In the genomic region with DNA sequence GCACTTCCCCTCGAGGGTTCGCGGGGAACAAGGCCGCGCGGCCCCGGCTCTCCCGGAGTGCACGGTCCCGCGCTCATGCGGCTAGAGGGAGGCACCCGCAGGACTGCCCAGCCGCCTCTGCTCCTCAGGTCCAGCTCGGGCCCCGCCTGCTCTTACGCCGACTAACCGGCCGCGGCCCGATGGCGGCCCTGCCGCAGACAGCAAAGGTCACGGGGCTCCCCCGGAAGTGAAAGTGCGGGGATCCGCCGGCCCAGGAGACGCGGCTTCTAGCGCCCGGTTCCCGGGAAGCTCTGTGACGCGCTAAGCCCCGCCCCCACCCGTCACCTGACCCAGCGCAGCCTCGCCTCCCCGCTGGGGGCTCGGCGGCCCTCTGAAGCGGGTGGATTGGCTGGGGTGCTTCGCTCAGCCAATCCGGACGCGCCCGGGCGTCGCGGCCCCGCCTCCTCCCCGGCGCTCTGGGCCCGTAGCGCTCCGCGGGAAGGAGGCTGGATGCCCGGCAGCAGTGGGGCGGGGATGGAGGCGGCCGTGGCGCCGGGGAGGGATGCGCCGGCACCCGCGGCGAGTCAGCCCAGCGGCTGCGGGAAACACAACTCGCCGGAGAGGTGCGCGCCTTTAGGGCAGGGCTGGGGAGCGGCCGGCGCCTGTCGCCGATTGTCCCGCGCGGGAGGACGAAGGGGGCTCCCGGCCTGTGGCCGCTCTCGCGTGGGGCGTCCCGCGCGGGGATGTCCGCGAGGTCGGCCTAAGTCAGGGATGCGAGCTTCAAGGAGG, we compare ENCODE assay signal across 1 cellular context.
TF ChIP-seq lines count a peak whose summit lies in the region.

A gene with protein sequence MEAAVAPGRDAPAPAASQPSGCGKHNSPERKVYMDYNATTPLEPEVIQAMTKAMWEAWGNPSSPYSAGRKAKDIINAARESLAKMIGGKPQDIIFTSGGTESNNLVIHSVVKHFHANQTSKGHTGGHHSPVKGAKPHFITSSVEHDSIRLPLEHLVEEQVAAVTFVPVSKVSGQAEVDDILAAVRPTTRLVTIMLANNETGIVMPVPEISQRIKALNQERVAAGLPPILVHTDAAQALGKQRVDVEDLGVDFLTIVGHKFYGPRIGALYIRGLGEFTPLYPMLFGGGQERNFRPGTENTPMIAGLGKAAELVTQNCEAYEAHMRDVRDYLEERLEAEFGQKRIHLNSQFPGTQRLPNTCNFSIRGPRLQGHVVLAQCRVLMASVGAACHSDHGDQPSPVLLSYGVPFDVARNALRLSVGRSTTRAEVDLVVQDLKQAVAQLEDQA (plus strand): TSS at position 460 of the 768 bp plus-strand sequence. CDS start 54 bp downstream, at position 514.

TF ChIP-seq in HepG2, 621 proteins besides CTCF, POLR2A, EP300 and RAD21 (continued from another document and continues in another):
- TF ChIP-seq, protein P1, sequence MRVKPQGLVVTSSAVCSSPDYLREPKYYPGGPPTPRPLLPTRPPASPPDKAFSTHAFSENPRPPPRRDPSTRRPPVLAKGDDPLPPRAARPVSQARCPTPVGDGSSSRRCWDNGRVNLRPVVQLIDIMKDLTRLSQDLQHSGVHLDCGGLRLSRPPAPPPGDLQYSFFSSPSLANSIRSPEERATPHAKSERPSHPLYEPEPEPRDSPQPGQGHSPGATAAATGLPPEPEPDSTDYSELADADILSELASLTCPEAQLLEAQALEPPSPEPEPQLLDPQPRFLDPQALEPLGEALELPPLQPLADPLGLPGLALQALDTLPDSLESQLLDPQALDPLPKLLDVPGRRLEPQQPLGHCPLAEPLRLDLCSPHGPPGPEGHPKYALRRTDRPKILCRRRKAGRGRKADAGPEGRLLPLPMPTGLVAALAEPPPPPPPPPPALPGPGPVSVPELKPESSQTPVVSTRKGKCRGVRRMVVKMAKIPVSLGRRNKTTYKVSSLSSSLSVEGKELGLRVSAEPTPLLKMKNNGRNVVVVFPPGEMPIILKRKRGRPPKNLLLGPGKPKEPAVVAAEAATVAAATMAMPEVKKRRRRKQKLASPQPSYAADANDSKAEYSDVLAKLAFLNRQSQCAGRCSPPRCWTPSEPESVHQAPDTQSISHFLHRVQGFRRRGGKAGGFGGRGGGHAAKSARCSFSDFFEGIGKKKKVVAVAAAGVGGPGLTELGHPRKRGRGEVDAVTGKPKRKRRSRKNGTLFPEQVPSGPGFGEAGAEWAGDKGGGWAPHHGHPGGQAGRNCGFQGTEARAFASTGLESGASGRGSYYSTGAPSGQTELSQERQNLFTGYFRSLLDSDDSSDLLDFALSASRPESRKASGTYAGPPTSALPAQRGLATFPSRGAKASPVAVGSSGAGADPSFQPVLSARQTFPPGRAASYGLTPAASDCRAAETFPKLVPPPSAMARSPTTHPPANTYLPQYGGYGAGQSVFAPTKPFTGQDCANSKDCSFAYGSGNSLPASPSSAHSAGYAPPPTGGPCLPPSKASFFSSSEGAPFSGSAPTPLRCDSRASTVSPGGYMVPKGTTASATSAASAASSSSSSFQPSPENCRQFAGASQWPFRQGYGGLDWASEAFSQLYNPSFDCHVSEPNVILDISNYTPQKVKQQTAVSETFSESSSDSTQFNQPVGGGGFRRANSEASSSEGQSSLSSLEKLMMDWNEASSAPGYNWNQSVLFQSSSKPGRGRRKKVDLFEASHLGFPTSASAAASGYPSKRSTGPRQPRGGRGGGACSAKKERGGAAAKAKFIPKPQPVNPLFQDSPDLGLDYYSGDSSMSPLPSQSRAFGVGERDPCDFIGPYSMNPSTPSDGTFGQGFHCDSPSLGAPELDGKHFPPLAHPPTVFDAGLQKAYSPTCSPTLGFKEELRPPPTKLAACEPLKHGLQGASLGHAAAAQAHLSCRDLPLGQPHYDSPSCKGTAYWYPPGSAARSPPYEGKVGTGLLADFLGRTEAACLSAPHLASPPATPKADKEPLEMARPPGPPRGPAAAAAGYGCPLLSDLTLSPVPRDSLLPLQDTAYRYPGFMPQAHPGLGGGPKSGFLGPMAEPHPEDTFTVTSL (CRISPR knock-in tag; IDR thresholded peaks at IDR 0.05; ENCODE audit: borderline replicate concordance), result peak; percentile 72
- TF ChIP-seq FLYWCH1 (CRISPR knock-in tag; IDR thresholded peaks at IDR 0.05) (no peak; the same call in 1 of the 2 replicates), NFYB (CRISPR knock-in tag; IDR thresholded peaks at IDR 0.05) (peak; percentile 86), ZNF616 (CRISPR knock-in tag; IDR thresholded peaks at IDR 0.05; ENCODE audit: low read depth) (no peak), ETV5 (CRISPR knock-in tag; IDR thresholded peaks at IDR 0.05; ENCODE audit: borderline replicate concordance) (peak; percentile 78), ZNF333 (CRISPR knock-in tag; IDR thresholded peaks at IDR 0.05; ENCODE audit: borderline replicate concordance) (peak; percentile 79; the same call in 1 of the 2 replicates), ZNF124 (CRISPR knock-in tag; IDR thresholded peaks at IDR 0.05) (0 out of 2 replicates have a peak, but pooled peaks have one; percentile 47), ZNF644 (CRISPR knock-in tag; IDR thresholded peaks at IDR 0.05; ENCODE audit: low read depth) (no peak), ZNF557 (CRISPR knock-in tag; IDR thresholded peaks at IDR 0.05) (no peak), ZNF10 (CRISPR knock-in tag; IDR thresholded peaks at IDR 0.05; ENCODE audit: borderline replicate concordance, low read depth) (no peak), CHD4 (IDR thresholded peaks at IDR 0.05; ENCODE audit: borderline replicate concordance, low read length) (no peak), FOXK2 (IDR thresholded peaks at IDR 0.05) (no peak; the same call in 1 of the 2 replicates), SP5 (CRISPR knock-in tag; IDR thresholded peaks at IDR 0.05; ENCODE audit: borderline replicate concordance, low read depth) (no peak), ZNF781 (CRISPR knock-in tag; IDR thresholded peaks at IDR 0.05; ENCODE audit: borderline replicate concordance, not compliant biosample characterization) (no peak), ZNF251 (CRISPR knock-in tag; IDR thresholded peaks at IDR 0.05) (no peak), HNRNPL (IDR thresholded peaks at IDR 0.05; ENCODE audit: low read depth, low read length) (0 out of 2 replicates have a peak, but pooled peaks have one; percentile 33), TBL1XR1 (IDR thresholded peaks at IDR 0.05; ENCODE audit: borderline replicate concordance, low read length, partially characterized antibody) (no peak), HNF4G (IDR thresholded peaks at IDR 0.05; ENCODE audit: borderline replicate concordance, low read depth, low read length) (peak; percentile 28; the same call in 1 of the 2 replicates), HNF4G (CRISPR knock-in tag; IDR thresholded peaks at IDR 0.05; ENCODE audit: borderline replicate concordance, low read depth) (peak; percentile 26; the same call in 1 of the 2 replicates), BHLHE40 (IDR thresholded peaks at IDR 0.05; ENCODE audit: low read length) (peak; percentile 50; the same call in 1 of the 2 replicates), ZNF777 (CRISPR knock-in tag; IDR thresholded peaks at IDR 0.05) (peak; percentile 93), HOXA5 (CRISPR knock-in tag; IDR thresholded peaks at IDR 0.05) (no peak; the same call in 1 of the 2 replicates), ZNF547 (CRISPR knock-in tag; IDR thresholded peaks at IDR 0.05) (peak; percentile 94), SUZ12 (IDR thresholded peaks at IDR 0.05; ENCODE audit: low read depth, low read length) (no peak), ZNF432 (CRISPR knock-in tag; IDR thresholded peaks at IDR 0.05; ENCODE audit: borderline replicate concordance) (no peak; the same call in 1 of the 2 replicates), IRF2 (CRISPR knock-in tag; IDR thresholded peaks at IDR 0.05) (peak; percentile 91), ZBTB42 (CRISPR knock-in tag; IDR thresholded peaks at IDR 0.05) (peak; percentile 90), GLI4 (CRISPR knock-in tag; IDR thresholded peaks at IDR 0.05; ENCODE audit: borderline replicate concordance) (peak; percentile 78; the same call in 1 of the 2 replicates), DMAP1 (CRISPR knock-in tag; IDR thresholded peaks at IDR 0.05) (peak; percentile 89), BRD4 (CRISPR knock-in tag; IDR thresholded peaks at IDR 0.05) (peak; percentile 92), TMF1 (CRISPR knock-in tag; IDR thresholded peaks at IDR 0.05; ENCODE audit: low read depth) (0 out of 2 replicates have a peak, but pooled peaks have one; percentile 39), NCOA5 (CRISPR knock-in tag; IDR thresholded peaks at IDR 0.05) (no peak), SATB2 (CRISPR knock-in tag; IDR thresholded peaks at IDR 0.05) (0 out of 2 replicates have a peak, but pooled peaks have one; percentile 36)
- TF ChIP-seq, protein P2, sequence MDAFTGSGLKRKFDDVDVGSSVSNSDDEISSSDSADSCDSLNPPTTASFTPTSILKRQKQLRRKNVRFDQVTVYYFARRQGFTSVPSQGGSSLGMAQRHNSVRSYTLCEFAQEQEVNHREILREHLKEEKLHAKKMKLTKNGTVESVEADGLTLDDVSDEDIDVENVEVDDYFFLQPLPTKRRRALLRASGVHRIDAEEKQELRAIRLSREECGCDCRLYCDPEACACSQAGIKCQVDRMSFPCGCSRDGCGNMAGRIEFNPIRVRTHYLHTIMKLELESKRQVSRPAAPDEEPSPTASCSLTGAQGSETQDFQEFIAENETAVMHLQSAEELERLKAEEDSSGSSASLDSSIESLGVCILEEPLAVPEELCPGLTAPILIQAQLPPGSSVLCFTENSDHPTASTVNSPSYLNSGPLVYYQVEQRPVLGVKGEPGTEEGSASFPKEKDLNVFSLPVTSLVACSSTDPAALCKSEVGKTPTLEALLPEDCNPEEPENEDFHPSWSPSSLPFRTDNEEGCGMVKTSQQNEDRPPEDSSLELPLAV (CRISPR knock-in tag; conservative IDR thresholded peaks at IDR 0.05; ENCODE audit: low read depth), result no peak
- TF ChIP-seq, protein P3, sequence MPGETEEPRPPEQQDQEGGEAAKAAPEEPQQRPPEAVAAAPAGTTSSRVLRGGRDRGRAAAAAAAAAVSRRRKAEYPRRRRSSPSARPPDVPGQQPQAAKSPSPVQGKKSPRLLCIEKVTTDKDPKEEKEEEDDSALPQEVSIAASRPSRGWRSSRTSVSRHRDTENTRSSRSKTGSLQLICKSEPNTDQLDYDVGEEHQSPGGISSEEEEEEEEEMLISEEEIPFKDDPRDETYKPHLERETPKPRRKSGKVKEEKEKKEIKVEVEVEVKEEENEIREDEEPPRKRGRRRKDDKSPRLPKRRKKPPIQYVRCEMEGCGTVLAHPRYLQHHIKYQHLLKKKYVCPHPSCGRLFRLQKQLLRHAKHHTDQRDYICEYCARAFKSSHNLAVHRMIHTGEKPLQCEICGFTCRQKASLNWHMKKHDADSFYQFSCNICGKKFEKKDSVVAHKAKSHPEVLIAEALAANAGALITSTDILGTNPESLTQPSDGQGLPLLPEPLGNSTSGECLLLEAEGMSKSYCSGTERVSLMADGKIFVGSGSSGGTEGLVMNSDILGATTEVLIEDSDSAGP (CRISPR knock-in tag; IDR thresholded peaks at IDR 0.05; ENCODE audit: borderline replicate concordance), result peak; percentile 96; the same call in 1 of the 2 replicates
- TF ChIP-seq, protein P4, sequence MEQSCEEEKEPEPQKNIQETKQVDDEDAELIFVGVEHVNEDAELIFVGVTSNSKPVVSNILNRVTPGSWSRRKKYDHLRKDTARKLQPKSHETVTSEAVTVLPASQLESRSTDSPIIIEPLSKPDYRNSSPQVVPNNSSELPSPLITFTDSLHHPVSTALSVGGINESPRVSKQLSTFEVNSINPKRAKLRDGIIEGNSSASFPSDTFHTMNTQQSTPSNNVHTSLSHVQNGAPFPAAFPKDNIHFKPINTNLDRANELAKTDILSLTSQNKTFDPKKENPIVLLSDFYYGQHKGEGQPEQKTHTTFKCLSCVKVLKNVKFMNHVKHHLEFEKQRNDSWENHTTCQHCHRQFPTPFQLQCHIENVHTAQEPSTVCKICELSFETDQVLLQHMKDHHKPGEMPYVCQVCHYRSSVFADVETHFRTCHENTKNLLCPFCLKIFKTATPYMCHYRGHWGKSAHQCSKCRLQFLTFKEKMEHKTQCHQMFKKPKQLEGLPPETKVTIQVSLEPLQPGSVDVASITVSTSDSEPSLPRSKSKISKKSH (CRISPR knock-in tag; IDR thresholded peaks at IDR 0.05; ENCODE audit: borderline replicate concordance), result no peak; the same call in 1 of the 2 replicates
- TF ChIP-seq, protein P5, sequence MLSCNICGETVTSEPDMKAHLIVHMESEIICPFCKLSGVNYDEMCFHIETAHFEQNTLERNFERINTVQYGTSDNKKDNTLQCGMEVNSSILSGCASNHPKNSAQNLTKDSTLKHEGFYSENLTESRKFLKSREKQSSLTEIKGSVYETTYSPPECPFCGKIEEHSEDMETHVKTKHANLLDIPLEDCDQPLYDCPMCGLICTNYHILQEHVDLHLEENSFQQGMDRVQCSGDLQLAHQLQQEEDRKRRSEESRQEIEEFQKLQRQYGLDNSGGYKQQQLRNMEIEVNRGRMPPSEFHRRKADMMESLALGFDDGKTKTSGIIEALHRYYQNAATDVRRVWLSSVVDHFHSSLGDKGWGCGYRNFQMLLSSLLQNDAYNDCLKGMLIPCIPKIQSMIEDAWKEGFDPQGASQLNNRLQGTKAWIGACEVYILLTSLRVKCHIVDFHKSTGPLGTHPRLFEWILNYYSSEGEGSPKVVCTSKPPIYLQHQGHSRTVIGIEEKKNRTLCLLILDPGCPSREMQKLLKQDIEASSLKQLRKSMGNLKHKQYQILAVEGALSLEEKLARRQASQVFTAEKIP (CRISPR knock-in tag; IDR thresholded peaks at IDR 0.05; ENCODE audit: borderline replicate concordance), result no peak
- TF ChIP-seq, protein P6, sequence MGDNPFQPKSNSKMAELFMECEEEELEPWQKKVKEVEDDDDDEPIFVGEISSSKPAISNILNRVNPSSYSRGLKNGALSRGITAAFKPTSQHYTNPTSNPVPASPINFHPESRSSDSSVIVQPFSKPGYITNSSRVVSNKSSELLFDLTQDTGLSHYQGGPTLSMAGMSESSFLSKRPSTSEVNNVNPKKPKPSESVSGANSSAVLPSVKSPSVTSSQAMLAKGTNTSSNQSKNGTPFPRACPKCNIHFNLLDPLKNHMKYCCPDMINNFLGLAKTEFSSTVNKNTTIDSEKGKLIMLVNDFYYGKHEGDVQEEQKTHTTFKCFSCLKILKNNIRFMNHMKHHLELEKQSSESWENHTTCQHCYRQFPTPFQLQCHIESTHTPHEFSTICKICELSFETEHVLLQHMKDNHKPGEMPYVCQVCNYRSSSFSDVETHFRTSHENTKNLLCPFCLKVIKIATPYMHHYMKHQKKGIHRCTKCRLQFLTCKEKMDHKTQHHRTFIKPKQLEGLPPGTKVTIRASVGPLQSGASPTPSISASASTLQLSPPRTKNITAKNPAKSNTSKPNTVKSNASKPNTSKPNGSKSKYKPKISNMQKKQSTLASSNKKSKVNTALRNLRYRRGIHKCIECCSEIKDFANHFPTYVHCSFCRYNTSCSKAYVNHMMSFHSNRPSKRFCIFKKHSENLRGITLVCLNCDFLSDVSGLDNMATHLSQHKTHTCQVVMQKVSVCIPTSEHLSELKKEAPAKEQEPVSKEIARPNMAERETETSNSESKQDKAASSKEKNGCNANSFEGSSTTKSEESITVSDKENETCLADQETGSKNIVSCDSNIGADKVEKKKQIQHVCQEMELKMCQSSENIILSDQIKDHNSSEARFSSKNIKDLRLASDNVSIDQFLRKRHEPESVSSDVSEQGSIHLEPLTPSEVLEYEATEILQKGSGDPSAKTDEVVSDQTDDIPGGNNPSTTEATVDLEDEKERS (CRISPR knock-in tag; IDR thresholded peaks at IDR 0.05), result peak; percentile 70; the same call in 1 of the 2 replicates
- TF ChIP-seq, protein P7, sequence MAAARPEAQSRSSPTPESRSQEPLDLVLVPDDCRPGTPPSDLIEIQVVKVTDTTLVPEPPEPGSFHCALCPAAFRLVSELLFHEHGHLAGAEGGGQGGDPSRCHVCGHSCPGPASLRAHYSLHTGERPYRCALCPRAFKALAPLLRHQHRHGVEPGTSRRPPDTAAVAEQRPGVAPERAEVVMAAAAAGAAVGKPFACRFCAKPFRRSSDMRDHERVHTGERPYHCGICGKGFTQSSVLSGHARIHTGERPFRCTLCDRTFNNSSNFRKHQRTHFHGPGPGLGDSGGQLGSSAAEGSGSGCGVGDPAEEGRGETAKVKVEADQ (CRISPR knock-in tag; IDR thresholded peaks at IDR 0.05; ENCODE audit: borderline replicate concordance), result peak; percentile 95; the same call in 1 of the 2 replicates
